Comparison of ENCODE assay signal across 15 cellular contexts in genomic region chr9:86893811-86894490, GRCh38. TPM values are rescaled to one million over a fixed set of nuclear protein-coding genes. Genes with fewer than 3 reads are reported as not detected.
DNase-seq lines count a peak whose midpoint lies in the region; ATAC-seq and TF ChIP-seq lines count a peak whose summit lies in the region.
"Had no signal": no experiment of that assay in that cellular context is flagged by ENCODE, and none has a peak within 500 bp of the region (broad histone marks: within the 10 kb centered on the region; RNA-seq: fewer than 3 reads in every experiment).

No MANE protein-coding gene starts in this region.

- no peak overlapping the region for H3K4me2 ChIP-seq in mammary epithelial cell (ENCODE audit: insufficient read depth, low read depth, low read length)
- H3K4me2 ChIP-seq: BLaER1 had no signal

- no peak for ATAC-seq in GM21423 (IDR thresholded peaks at IDR 0.05; ENCODE audit: unreplicated experiment)
- ATAC-seq: activated CD8-positive, alpha-beta T cell treated with anti-CD3 and anti-CD28 coated beads, Interleukin-2, amount 10 ng/mL, durations not matched to agents 7 days and 5 days; activated T-cell treated with anti-CD3 and anti-CD28 coated beads, Interleukin-2, amount 50 U/mL, for 4 hours had no signal

- no peaks in the 10 kb centered on the region for H3K36me3 ChIP-seq in mammary epithelial cell (ENCODE audit: insufficient read depth, low read length)
- H3K36me3 ChIP-seq in iPS DF 6.9 (ENCODE audit: control insufficient read depth, insufficient read depth, low read length): no peaks in the 10 kb centered on the region
- H3K36me3 ChIP-seq in testis (ENCODE audit: low read depth, missing control alignments): no peaks in the 10 kb centered on the region
- H3K36me3 ChIP-seq: BLaER1, colonic mucosa, sigmoid colon had no signal

- H3K79me2 ChIP-seq in mammary epithelial cell (ENCODE audit: insufficient read depth, low read length): no peaks in the 10 kb centered on the region
- H3K79me2 ChIP-seq: parathyroid adenoma had no signal

- TF ChIP-seq CTCF in mammary epithelial cell (conservative IDR thresholded peaks at IDR 0.05 in 1 of 2, IDR thresholded peaks at IDR 0.05 in 1 of 2; ENCODE audit: extremely low read depth in 1 of 2, insufficient read depth in 1 of 2, low read depth in 1 of 2, low read length in 2 of 2): peak in 1 of 2 donors; percentile 12
- TF ChIP-seq CTCF in testis (IDR thresholded peaks at IDR 0.05): no peak

- WGBS in mammary epithelial cell (ENCODE audit: low coverage, missing lambda C conversion rate): 83% methylated on average over 6 of the region's 6 CpGs
- WGBS in iPS DF 6.9 (ENCODE audit: insufficient coverage, insufficient read length): no CpG with 5 or more reads among the region's 6 CpGs
- 80 to 83% methylated on average over 6 of the region's 6 CpGs for WGBS in testis, 2 donors

- TF ChIP-seq POLR2A in testis (IDR thresholded peaks at IDR 0.05): no peak

- H3K27ac ChIP-seq in mammary epithelial cell (ENCODE audit: insufficient read depth, low read depth, low read length) (peak overlapping the region; percentile 10), iPS DF 6.9 (ENCODE audit: low read length) (no peak overlapping the region), testis (no peak overlapping the region)
- H3K27ac ChIP-seq: BLaER1, colonic mucosa, parathyroid adenoma, sigmoid colon had no signal

- DNase-seq in LHCN-M2 (ENCODE audit: low read depth) (peak; percentile 15), mammary epithelial cell (no peak), iPS DF 6.9 (ENCODE audit: low read depth, low spot score) (peak; percentile 13), testis (peak; percentile 15), NCI-H1105 treated with DMSO at 0.1 percent for 48 hours (lab: John Stamatoyannopoulos, UW) (no peak), DMS53 treated with DMSO at 0.1 percent for 48 hours (lab: John Stamatoyannopoulos, UW; ENCODE audit: unreplicated experiment) (no peak)
- DNase-seq: activated CD8-positive, alpha-beta T cell treated with anti-CD3 and anti-CD28 coated beads, Interleukin-2, amount 10 ng/mL, durations not matched to agents 7 days and 5 days; activated naive CD4-positive, alpha-beta T cell treated with anti-CD3 and anti-CD28 coated beads for 36 hours; activated T-cell treated with anti-CD3 and anti-CD28 coated beads, Interleukin-2, amount 50 U/mL, for 4 hours; colonic mucosa; NCI-H187 treated with DMSO at 0.1 percent for 48 hours; sigmoid colon had no signal

- no peaks in the 10 kb centered on the region for H3K27me3 ChIP-seq in mammary epithelial cell (ENCODE audit: insufficient read depth, low read length)
- no peaks in the 10 kb centered on the region for H3K27me3 ChIP-seq in iPS DF 6.9 (ENCODE audit: control insufficient read depth, insufficient read depth, low read length)
- no peaks in the 10 kb centered on the region for H3K27me3 ChIP-seq in testis
- H3K27me3 ChIP-seq: BLaER1, colonic mucosa, sigmoid colon had no signal

- in situ Hi-C loops in mammary epithelial cell (cut with MboI; ENCODE audit: low sequenced_read_pairs in 2 of 2): no loop called here

- no peak overlapping the region for H3K9ac ChIP-seq in mammary epithelial cell (ENCODE audit: insufficient read depth, low read length)
- H3K9ac ChIP-seq: BLaER1, parathyroid adenoma had no signal

- CTCF ChIA-PET in mammary epithelial cell (lab: Charles Lee; ENCODE audit: low non-redundant PET): no interaction called here

- no peaks in the 10 kb centered on the region for H4K20me1 ChIP-seq in mammary epithelial cell (ENCODE audit: insufficient read depth, low read length)
- H4K20me1 ChIP-seq: BLaER1 had no signal

- dilution Hi-C loops in mammary epithelial cell (cut with HindIII; ENCODE audit: low sequenced_read_pairs): no loop called here

- H2AFZ ChIP-seq in mammary epithelial cell (ENCODE audit: low read depth, low read length): peak overlapping the region; percentile 50
- H2AFZ ChIP-seq: parathyroid adenoma had no signal

- H3K9me3 ChIP-seq in mammary epithelial cell (replicated peaks; ENCODE audit: insufficient read depth, low read length) (no peaks in the 10 kb centered on the region), iPS DF 6.9 (ENCODE audit: control insufficient read depth, insufficient read depth, low read length) (no peaks in the 10 kb centered on the region), testis (no peaks in the 10 kb centered on the region)
- H3K9me3 ChIP-seq: BLaER1, colonic mucosa, sigmoid colon had no signal

- no peak overlapping the region for H3K4me3 ChIP-seq in mammary epithelial cell (replicated peaks in 1 of 3; ENCODE audit: insufficient read depth in 1 of 3, low read depth in 2 of 3, low read length in 3 of 3)
- no peak overlapping the region for H3K4me3 ChIP-seq in iPS DF 6.9 (ENCODE audit: low read length)
- H3K4me3 ChIP-seq in testis: no peak overlapping the region
- H3K4me3 ChIP-seq: BLaER1, colonic mucosa, sigmoid colon had no signal

- H3K4me1 ChIP-seq in mammary epithelial cell (ENCODE audit: insufficient read depth, low read length): peaks cover 31% of the 10 kb centered on the region
- H3K4me1 ChIP-seq in iPS DF 6.9 (ENCODE audit: control insufficient read depth, insufficient read depth, low read length): peaks cover 2% of the 10 kb centered on the region; the same call in 1 of the 2 replicates
- H3K4me1 ChIP-seq in testis: no peaks in the 10 kb centered on the region
- H3K4me1 ChIP-seq: BLaER1, colonic mucosa, parathyroid adenoma, sigmoid colon had no signal

- intact Hi-C loops in mammary epithelial cell (cut with micrococcal nuclease): no loop called here
- intact Hi-C loops in testis (cut with DNase I; ENCODE audit: low total_unique reads): no loop called here

- BruUV-seq in mammary epithelial cell (replicated peaks; lab: Mats Ljungman, UMichigan): no TSS peak

RNA-seq across cellular contexts. Expression of gene GAS1, which starts 53.4 kb away (rescaled TPM):
- 159 TPM in 2 replicates for total RNA-seq in LHCN-M2 (2014; rRNA removed)
- polyA plus RNA-seq in LHCN-M2 (2012): 13.3 TPM
- 10 to 100 TPM in 1 of 2 donors, 1 to 10 TPM in 1; 2.8 to 15.7 TPM for total RNA-seq in mammary epithelial cell
- polyA plus RNA-seq in mammary epithelial cell: 1.4 TPM
- 1.7 TPM for polyA minus RNA-seq in mammary epithelial cell
- total RNA-seq in testis: 10 to 100 TPM; 12.9 to 13.9 TPM
- 25.7 TPM for polyA plus RNA-seq in testis (ENCODE audit: insufficient read depth, low read depth, low replicate concordance)

Comparison
In these comparisons a context has a peak if more than half of its experiments do, and no peak if none do; other contexts are left out.
1. DNase-seq: peak in LHCN-M2 (single experiment), iPS DF 6.9 (single experiment) and testis (single experiment); none in mammary epithelial cell (single experiment), NCI-H1105 treated with DMSO at 0.1 percent for 48 hours (single experiment) and DMS53 treated with DMSO at 0.1 percent for 48 hours (single experiment).